ENCODE assay signal across 28 cellular contexts in the genomic region with DNA sequence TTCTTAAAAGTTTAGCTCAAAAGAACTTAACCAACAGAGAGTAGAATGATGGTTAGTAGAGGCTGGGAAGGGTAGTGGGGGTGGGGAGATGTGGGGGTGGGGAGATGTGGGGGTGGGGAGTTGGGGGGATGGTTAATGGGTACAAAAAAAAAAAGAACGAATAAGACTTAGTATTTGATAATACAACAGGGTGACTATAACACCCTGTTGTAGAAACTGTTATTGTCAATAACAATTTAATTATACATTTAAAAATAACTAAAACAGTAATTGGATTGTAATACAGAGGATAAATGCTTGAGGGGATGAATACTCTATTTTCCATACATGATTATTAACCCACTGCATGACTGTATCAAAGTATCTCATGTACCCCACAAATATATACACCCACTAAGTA.
"Had no signal": no experiment of that assay in that cellular context is flagged by ENCODE, and none has a peak within 500 bp of the region (broad histone marks: within the 10 kb centered on the region; RNA-seq: fewer than 3 reads in every experiment).

No MANE protein-coding gene starts in this region.

- ATAC-seq: stimulated activated memory B cell treated with anti-CD40 and anti-IgM and Interleukin-4, amounts not matched to agents 10 μg/mL and 1 μg/mL and 100 μg/mL, for 72 hours; stimulated activated naive B cell treated with anti-CD40 and anti-IgM and Interleukin-4, amounts not matched to agents 10 μg/mL and 1 μg/mL and 100 μg/mL, for 72 hours; stimulated activated naive CD8-positive, alpha-beta T cell treated with anti-CD3 and anti-CD28 coated beads, Interleukin-15, amount 100 ng/mL, for 72 hours; stimulated activated naive CD8-positive, alpha-beta T cell treated with anti-CD3 and anti-CD28 coated beads, Interleukin-15, Interleukin-2, amounts not matched to agents 100 U/mL and 50 U/mL, for 24 hours; upper lobe of right lung had no signal

- H3K36me3 ChIP-seq: uterus had no signal

- H3K27me3 Mint-ChIP-seq: stimulated activated memory B cell treated with anti-CD40 and anti-IgM and Interleukin-4, amounts not matched to agents 10 μg/mL and 1 μg/mL and 100 μg/mL, for 72 hours; stimulated activated naive B cell treated with anti-CD40 and anti-IgM and Interleukin-4, amounts not matched to agents 10 μg/mL and 1 μg/mL and 100 μg/mL, for 72 hours; stimulated activated naive CD8-positive, alpha-beta T cell treated with anti-CD3 and anti-CD28 coated beads, Interleukin-15, amount 100 ng/mL, for 72 hours; stimulated activated naive CD8-positive, alpha-beta T cell treated with anti-CD3 and anti-CD28 coated beads, Interleukin-15, Interleukin-2, amounts not matched to agents 100 ng/mL and 50 ng/mL, for 24 hours; type B pancreatic cell had no signal

- H3K4me3 Mint-ChIP-seq: stimulated activated memory B cell treated with anti-CD40 and anti-IgM and Interleukin-4, amounts not matched to agents 10 μg/mL and 1 μg/mL and 100 μg/mL, for 72 hours; stimulated activated naive B cell treated with anti-CD40 and anti-IgM and Interleukin-4, amounts not matched to agents 10 μg/mL and 1 μg/mL and 100 μg/mL, for 72 hours; stimulated activated naive CD8-positive, alpha-beta T cell treated with anti-CD3 and anti-CD28 coated beads, Interleukin-15, amount 100 ng/mL, for 72 hours; stimulated activated naive CD8-positive, alpha-beta T cell treated with anti-CD3 and anti-CD28 coated beads, Interleukin-15, Interleukin-2, amounts not matched to agents 100 ng/mL and 50 ng/mL, for 24 hours; type B pancreatic cell had no signal

- H3K4me3 ChIP-seq: stomach, suprapubic skin, testis, thoracic aorta, thyroid gland, tibial artery, tibial nerve, transverse colon, upper lobe of left lung, upper lobe of right lung, uterus, vagina had no signal

- FAIRE-seq: urothelium cell line had no signal

- H3K9me3 Mint-ChIP-seq: stimulated activated memory B cell treated with anti-CD40 and anti-IgM and Interleukin-4, amounts not matched to agents 10 μg/mL and 1 μg/mL and 100 μg/mL, for 72 hours; stimulated activated naive B cell treated with anti-CD40 and anti-IgM and Interleukin-4, amounts not matched to agents 10 μg/mL and 1 μg/mL and 100 μg/mL, for 72 hours; stimulated activated naive CD8-positive, alpha-beta T cell treated with anti-CD3 and anti-CD28 coated beads, Interleukin-15, amount 100 ng/mL, for 72 hours; stimulated activated naive CD8-positive, alpha-beta T cell treated with anti-CD3 and anti-CD28 coated beads, Interleukin-15, Interleukin-2, amounts not matched to agents 100 ng/mL and 50 ng/mL, for 24 hours; type B pancreatic cell had no signal

- H3K4me1 ChIP-seq: stomach, suprapubic skin, testis, thyroid gland, tibial artery, tibial nerve, transverse colon, upper lobe of left lung, upper lobe of right lung, uterus, vagina had no signal

- H3K27ac ChIP-seq: stomach, suprapubic skin, testis, thoracic aorta, thyroid gland, tibial artery, tibial nerve, transverse colon, upper lobe of left lung, upper lobe of right lung, uterus, vagina had no signal

- H3K9me3 ChIP-seq: stomach, suprapubic skin, testis, thoracic aorta, thyroid gland, tibial artery, tibial nerve, transverse colon, upper lobe of left lung, upper lobe of right lung, uterus, vagina had no signal

- H3K27me3 ChIP-seq: stomach, suprapubic skin, testis, thyroid gland, tibial artery, tibial nerve, transverse colon, upper lobe of left lung, upper lobe of right lung, uterus, vagina had no signal

- DNase-seq: stimulated activated CD4-positive, alpha-beta T cell treated with anti-CD3 and anti-CD28 coated beads, Interleukin-2, amount 100 ng/mL, for 48 hours; stimulated activated CD4-positive, alpha-beta T cell treated with anti-CD3 and anti-CD28 coated beads, Interleukin-4, amount 100 ng/mL, for 1 hour; stimulated activated CD4-positive, alpha-beta T cell treated with anti-CD3 and anti-CD28 coated beads, Interleukin-4, amount 100 ng/mL, for 24 hours; stimulated activated CD4-positive, alpha-beta T cell treated with anti-CD3 and anti-CD28 coated beads, Interleukin-4, amount 100 ng/mL, for 4 hours; stimulated activated CD8-positive, alpha-beta memory T cell treated with anti-CD3 and anti-CD28 coated beads, Interleukin-4, amount 100 ng/mL, for 48 hours; stimulated activated naive B cell treated with anti-CD40 and anti-IgM and Interleukin-4, amounts not matched to agents 10 μg/mL and 1 μg/mL and 100 μg/mL, for 72 hours; stimulated activated naive CD4-positive, alpha-beta T cell; stimulated activated naive CD4-positive, alpha-beta T cell treated with Interleukin-2 at 50 U/mL for 16 hours; stimulated activated naive CD8-positive, alpha-beta T cell treated with anti-CD3 and anti-CD28 coated beads, Interleukin-15, amount 100 ng/mL, for 72 hours; stimulated activated naive CD8-positive, alpha-beta T cell treated with anti-CD3 and anti-CD28 coated beads, Interleukin-15, Interleukin-2, amounts not matched to agents 100 U/mL and 50 U/mL, for 24 hours; stomach; substantia nigra; testis; thyroid gland; tibial artery; transverse colon; trophoblast cell; upper lobe of left lung; upper lobe of right lung; uterus had no signal

- H3K4me1 Mint-ChIP-seq: stimulated activated memory B cell treated with anti-CD40 and anti-IgM and Interleukin-4, amounts not matched to agents 10 μg/mL and 1 μg/mL and 100 μg/mL, for 72 hours; stimulated activated naive B cell treated with anti-CD40 and anti-IgM and Interleukin-4, amounts not matched to agents 10 μg/mL and 1 μg/mL and 100 μg/mL, for 72 hours had no signal

- H3K27ac Mint-ChIP-seq: stimulated activated memory B cell treated with anti-CD40 and anti-IgM and Interleukin-4, amounts not matched to agents 10 μg/mL and 1 μg/mL and 100 μg/mL, for 72 hours; stimulated activated naive B cell treated with anti-CD40 and anti-IgM and Interleukin-4, amounts not matched to agents 10 μg/mL and 1 μg/mL and 100 μg/mL, for 72 hours; stimulated activated naive CD8-positive, alpha-beta T cell treated with anti-CD3 and anti-CD28 coated beads, Interleukin-15, amount 100 ng/mL, for 72 hours; type B pancreatic cell had no signal
